ENCODE assay signal across 8 cellular contexts in genomic region chr10:74150151-74151056, GRCh38. TPM values are rescaled to one million over a fixed set of nuclear protein-coding genes. Genes with fewer than 3 reads are reported as not detected.
DNase-seq lines count a peak whose midpoint lies in the region; ATAC-seq and TF ChIP-seq lines count a peak whose summit lies in the region.

Gene AP3M1 (minus strand): TSS chr10:74150828. CDS start chr10:74138379, 12,449 bp downstream.

- peak within 1 kb of the TSS; percentile 91 for H3K27ac ChIP-seq in HEK293 (ENCODE audit: extremely low read depth, low read depth, low read length)

- no peaks in the 10 kb centered on the region for H3K27me3 Mint-ChIP-seq in activated B cell treated with CpG ODN at 0.5 μM for 24 hours

- CTCF ChIA-PET in HEK293 (lab: Yijun Ruan, JAX) (interaction anchor here (0.9 to 1.2 kb wide), 3 partner anchors 9 to 63 kb away, joined by 3 to 6 read pairs (median 4); no protein-coding TSS in a partner anchor), activated B cell treated with CpG ODN at 0.5 μM for 24 hours (lab: Charles Lee) (interaction anchor here (0.7 to 2.0 kb wide), 9 partner anchors 16 to 94 kb away, joined by 3 to 22 read pairs (median 5); no protein-coding TSS in a partner anchor)

- H3K27ac Mint-ChIP-seq in activated B cell treated with CpG ODN at 0.5 μM for 24 hours = no peak within 1 kb of the TSS

- H3K4me3 ChIP-seq in HEK293 (ENCODE audit: low read depth, low read length) (peak within 1 kb of the TSS; percentile 88), NB4 (ENCODE audit: low read depth, low read length) (peak within 1 kb of the TSS; percentile 97), cardiac fibroblast (replicated peaks in 1 of 2; ENCODE audit: low read depth in 2 of 2, low read length in 2 of 2) (peak within 1 kb of the TSS; percentile 91 to 95)

- in situ Hi-C loops in GM13976 (cut with MboI; ENCODE audit: low sequenced_read_pairs, unreplicated experiment) = no loop called here

- DNase-seq in GM13976 (ENCODE audit: low spot score) (peak; percentile 88), NB4 (ENCODE audit: low read depth) (no peak), activated B cell treated with CpG ODN at 0.5 μM for 24 hours (peak; percentile 69), cardiac fibroblast (ENCODE audit: low read depth in 2 of 2) (no peak), kidney glomerular epithelial cell (lab: John Stamatoyannopoulos, UW) (peak; percentile 74), kidney tubule cell (ENCODE audit: low spot score) (no peak)
- DNase-seq in stimulated activated CD4-positive, alpha-beta T cell treated with anti-CD3 and anti-CD28 coated beads, Interleukin-2, amount 100 ng/mL, for 24 hours = peak; percentile 81 to 82

- no peaks in the 10 kb centered on the region for H3K9me3 Mint-ChIP-seq in activated B cell treated with CpG ODN at 0.5 μM for 24 hours

- TF ChIP-seq CTCF in GM13976 (IDR thresholded peaks at IDR 0.05; ENCODE audit: borderline replicate concordance, control extremely low read depth, extremely low read depth, insufficient read depth, missing control alignments) = no peak
- no peak for TF ChIP-seq CTCF in HEK293 (tag by site-specific recombination; IDR thresholded peaks at IDR 0.05)
- no peak for TF ChIP-seq CTCF in NB4 (IDR thresholded peaks at IDR 0.05; ENCODE audit: low read depth, low read length)
- TF ChIP-seq CTCF in activated B cell treated with CpG ODN at 0.5 μM for 24 hours (IDR thresholded peaks at IDR 0.05) = no peak
- TF ChIP-seq CTCF in cardiac fibroblast (IDR thresholded peaks at IDR 0.05; ENCODE audit: low read depth, low read length) = no peak

- H3K36me3 Mint-ChIP-seq in activated B cell treated with CpG ODN at 0.5 μM for 24 hours (ENCODE audit: low read depth) = peaks cover 23% of the 10 kb centered on the region

- peaks cover 59% of the 10 kb centered on the region for H3K4me1 Mint-ChIP-seq in activated B cell treated with CpG ODN at 0.5 μM for 24 hours

- H3K9me3 ChIP-seq in HEK293 (ENCODE audit: control insufficient read depth, insufficient read depth, low read depth, low read length) = no peaks in the 10 kb centered on the region

- POLR2A ChIA-PET in HEK293 (lab: Yijun Ruan, JAX) (interaction anchor here (0.8 to 1.8 kb wide), 14 partner anchors 8 to 1084 kb away, joined by 3 to 22 read pairs (median 3); partner anchors contain the start of gene SAMD8), activated B cell treated with CpG ODN at 0.5 μM for 24 hours (lab: Charles Lee) (interaction anchor here (0.6 to 4.5 kb wide), 23 partner anchors 12 to 1080 kb away, joined by 3 to 57 read pairs (median 4); partner anchors contain the start of genes CAMK2G, SAMD8 and VCL)

- H3K4me1 ChIP-seq in HEK293 (ENCODE audit: control insufficient read depth, insufficient read depth, low read length) = peaks cover 18% of the 10 kb centered on the region

- peaks cover 9 to 12% of the 10 kb centered on the region in 2 experiments for H3K36me3 ChIP-seq in HEK293 (ENCODE audit: control insufficient read depth in 2 of 2, insufficient read depth in 1 of 2, low read length in 2 of 2)

- no peak for TF ChIP-seq POLR2A in NB4 (IDR thresholded peaks at IDR 0.05; ENCODE audit: extremely low read depth, insufficient read length)

- intact Hi-C loops in activated B cell treated with CpG ODN at 0.5 μM for 24 hours (cut with micrococcal nuclease) = loop anchor here (1.0 kb wide), 10 partner anchors 10 to 1084 kb away; partner anchors contain the start of genes KAT6B and VDAC2

- peak; percentile 60 for ATAC-seq in activated B cell treated with CpG ODN at 0.5 μM for 24 hours (ENCODE audit: low read depth)

- H3K4me3 Mint-ChIP-seq in activated B cell treated with CpG ODN at 0.5 μM for 24 hours = no peak within 1 kb of the TSS

TF ChIP-seq in HEK293, 187 proteins besides CTCF, POLR2A, EP300 and RAD21 (continues in another document):
- TF ChIP-seq REST (tag by site-specific recombination; IDR thresholded peaks at IDR 0.05) (peak; percentile 77), TSHZ1 (tag by site-specific recombination; IDR thresholded peaks at IDR 0.05; ENCODE audit: borderline replicate concordance) (0 out of 2 replicates have a peak, but pooled peaks have one; percentile 26), ZSCAN30 (tag by site-specific recombination; IDR thresholded peaks at IDR 0.05) (peak; percentile 81), ZEB2 (tag by site-specific recombination; IDR thresholded peaks at IDR 0.05) (peak; percentile 42), IKZF3 (tag by site-specific recombination; IDR thresholded peaks at IDR 0.05) (peak; percentile 52; the same call in 1 of the 2 replicates), ZBTB1 (tag by site-specific recombination; IDR thresholded peaks at IDR 0.05) (no peak), ZNF211 (tag by site-specific recombination; IDR thresholded peaks at IDR 0.05; ENCODE audit: low read depth) (no peak), ZNF501 (tag by site-specific recombination; IDR thresholded peaks at IDR 0.05) (peak; percentile 53), ZXDB (tag by site-specific recombination; IDR thresholded peaks at IDR 0.05) (0 out of 2 replicates have a peak, but pooled peaks have one; percentile 28), ZNF394 (tag by site-specific recombination; IDR thresholded peaks at IDR 0.05; ENCODE audit: borderline replicate concordance) (peak; percentile 87), ZBTB26 (tag by site-specific recombination; optimal IDR thresholded peaks at IDR 0.05) (no peak), ZNF335 (tag by site-specific recombination; conservative IDR thresholded peaks at IDR 0.05) (peak; percentile 100), ZBTB8A (tag by site-specific recombination; IDR thresholded peaks at IDR 0.05) (peak; percentile 52), BCL11A (tag by site-specific recombination; IDR thresholded peaks at IDR 0.05; ENCODE audit: low read depth) (no peak), ZNF585B (tag by site-specific recombination; IDR thresholded peaks at IDR 0.05) (no peak)

RNA-seq across cellular contexts. Expression of gene AP3M1, which starts in this region (rescaled TPM):
- total RNA-seq in activated B cell treated with CpG ODN at 0.5 μM for 24 hours = 55.9 and 61.7 TPM in 2 replicates

Comparison
In these comparisons a context has a peak if more than half of its experiments do, and no peak if none do; other contexts are left out.
1. DNase-seq: peak in GM13976 (single experiment), activated B cell treated with CpG ODN at 0.5 μM for 24 hours (single experiment), kidney glomerular epithelial cell (single experiment) and stimulated activated CD4-positive, alpha-beta T cell treated with anti-CD3 and anti-CD28 coated beads, Interleukin-2, amount 100 ng/mL, for 24 hours (2 of 2); none in NB4 (single experiment), cardiac fibroblast (0 of 2) and kidney tubule cell (single experiment).
2. Peak in every context shown above with its lines, with median percentiles within 50 percentile points of each other: H3K4me3 ChIP-seq.